In genomic region chr2:220704810-220705209, GRCh38 we compare ENCODE assay signal across 24 cellular contexts.
"Had no signal": no experiment of that assay in that cellular context is flagged by ENCODE, and none has a peak within 500 bp of the region (broad histone marks: within the 10 kb centered on the region; RNA-seq: fewer than 3 reads in every experiment).

No MANE protein-coding gene starts in this region.

- H3K9me3 ChIP-seq: colonic mucosa, esophagus squamous epithelium, gastrocnemius medialis had no signal

- H3K27me3 ChIP-seq: colonic mucosa, dorsolateral prefrontal cortex, esophagus muscularis mucosa, esophagus squamous epithelium, foreskin keratinocyte, gastrocnemius medialis, gastroesophageal sphincter, heart left ventricle, heart right ventricle had no signal

- DNase-seq: colonic mucosa; cortex of kidney; dermis blood vessel endothelial cell; dorsolateral prefrontal cortex; effector CD4-positive, alpha-beta T cell; effector CD8-positive, alpha-beta T cell; effector memory CD4-positive, alpha-beta T cell; effector memory CD8-positive, alpha-beta T cell; endodermal cell; erythroblast; esophagus squamous epithelium; foreskin fibroblast; foreskin keratinocyte; foreskin melanocyte; gastrocnemius medialis; glutamatergic neuron; head of caudate nucleus; heart left ventricle; heart right ventricle had no signal

- H3K27ac ChIP-seq: colonic mucosa, coronary artery, dorsolateral prefrontal cortex, epithelial cell of prostate, esophagus muscularis mucosa, esophagus squamous epithelium, foreskin keratinocyte, gastrocnemius medialis, gastroesophageal sphincter, heart left ventricle, heart right ventricle had no signal

- H3K4me1 ChIP-seq: colonic mucosa, esophagus muscularis mucosa, esophagus squamous epithelium, foreskin keratinocyte, gastrocnemius medialis, gastroesophageal sphincter, heart left ventricle, heart right ventricle had no signal

- H3K36me3 ChIP-seq: colonic mucosa, esophagus muscularis mucosa, esophagus squamous epithelium, gastrocnemius medialis, gastroesophageal sphincter, heart left ventricle, heart right ventricle had no signal

- ATAC-seq: effector memory CD8-positive, alpha-beta T cell; esophagus mucosa; foreskin keratinocyte; gastrocnemius medialis; gastroesophageal sphincter; heart left ventricle; heart right ventricle had no signal

- H3K4me3 ChIP-seq: colonic mucosa, coronary artery, dorsolateral prefrontal cortex, esophagus muscularis mucosa, esophagus squamous epithelium, gastrocnemius medialis, gastroesophageal sphincter, heart left ventricle, heart right ventricle had no signal
